8 cellular contexts compared by ENCODE assay signal in genomic region chr10:53601260-53601875, GRCh38.
DNase-seq lines count a peak whose midpoint lies in the region; ATAC-seq and TF ChIP-seq lines count a peak whose summit lies in the region.

No MANE protein-coding gene starts in this region.

- H3K27me3 Mint-ChIP-seq in neural crest cell (ENCODE audit: low read depth): no peaks in the 10 kb centered on the region

- no peak overlapping the region for H3K4me3 Mint-ChIP-seq in neural crest cell

- H3K27ac Mint-ChIP-seq in neural crest cell (ENCODE audit: unreplicated experiment): no peak overlapping the region

- peak; percentile 86 for ATAC-seq in HG03159 (IDR thresholded peaks at IDR 0.05; ENCODE audit: unreplicated experiment)
- no peak for ATAC-seq in stimulated activated naive CD8-positive, alpha-beta T cell treated with anti-CD3 and anti-CD28 coated beads, Interleukin-15, Interleukin-2, amounts not matched to agents 100 U/mL and 50 U/mL, for 24 hours

- H3K9me3 Mint-ChIP-seq in neural crest cell: no peaks in the 10 kb centered on the region

- peaks cover 32% of the 10 kb centered on the region for H3K4me1 Mint-ChIP-seq in neural crest cell

- DNase-seq in A172 (ENCODE audit: low spot score) (peak; percentile 19), NOMO-1 (lab: John Stamatoyannopoulos, UW; ENCODE audit: unreplicated experiment in 2 of 2) (peak; percentile 14 to 16), dermis microvascular lymphatic vessel endothelial cell (ENCODE audit: low read depth in 2 of 2) (peak; percentile 10 to 50), neural crest cell (ENCODE audit: low read depth, low spot score) (no peak)
- no peak for DNase-seq in stimulated activated naive CD8-positive, alpha-beta T cell treated with anti-CD3 and anti-CD28 coated beads, Interleukin-15, Interleukin-2, amounts not matched to agents 100 U/mL and 50 U/mL, for 24 hours
- DNase-seq in stimulated activated CD4-positive, alpha-beta T cell treated with anti-CD3 and anti-CD28 coated beads, Interleukin-12 subunit alpha, Interleukin-12 subunit beta, amount 100 ng/mL, for 4 hours: no peak

- no peaks in the 10 kb centered on the region for H3K36me3 Mint-ChIP-seq in neural crest cell (ENCODE audit: low read depth)

- TF ChIP-seq CTCF in GM12874 (IDR thresholded peaks at IDR 0.05; ENCODE audit: insufficient read depth, low read depth, low read length) (peak; percentile 67), neural crest cell (conservative IDR thresholded peaks at IDR 0.05) (peak; percentile 99)

Comparison
In these comparisons a context has a peak if more than half of its experiments do, and no peak if none do; other contexts are left out.
1. DNase-seq: peak in A172 (single experiment), NOMO-1 (2 of 2) and dermis microvascular lymphatic vessel endothelial cell (2 of 2); none in neural crest cell (single experiment), stimulated activated naive CD8-positive, alpha-beta T cell treated with anti-CD3 and anti-CD28 coated beads, Interleukin-15, Interleukin-2, amounts not matched to agents 100 U/mL and 50 U/mL, for 24 hours (single experiment) and stimulated activated CD4-positive, alpha-beta T cell treated with anti-CD3 and anti-CD28 coated beads, Interleukin-12 subunit alpha, Interleukin-12 subunit beta, amount 100 ng/mL, for 4 hours (single experiment).